In the genomic region with DNA sequence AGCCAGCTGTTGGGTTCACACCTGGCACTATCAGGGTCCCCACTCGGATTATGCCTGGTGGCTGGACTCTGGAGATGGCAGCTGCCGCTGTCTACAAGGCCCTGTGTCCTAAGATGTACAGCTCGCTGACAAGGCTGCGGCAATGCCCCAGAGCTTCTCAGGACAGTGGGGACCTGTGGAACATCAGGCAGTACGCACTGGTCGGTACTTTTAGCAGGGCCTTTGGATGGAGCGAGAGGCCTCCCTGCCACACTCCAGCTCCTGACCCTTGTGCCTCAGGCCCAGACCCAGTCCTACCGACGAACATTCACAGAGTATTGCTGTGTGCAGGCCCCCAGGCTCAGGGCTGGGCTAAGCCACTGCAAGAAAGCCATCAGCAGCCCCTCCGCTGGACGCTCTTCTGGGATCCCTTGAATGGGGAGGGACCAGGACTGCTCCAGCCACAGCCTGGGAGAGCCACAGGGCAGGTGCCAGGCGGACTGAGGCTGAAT, we compare ENCODE assay signal across 16 cellular contexts. TPM values are rescaled to one million over a fixed set of nuclear protein-coding genes. Genes with fewer than 3 reads are reported as not detected.
DNase-seq lines count a peak whose midpoint lies in the region; ATAC-seq and TF ChIP-seq lines count a peak whose summit lies in the region.
"Had no signal": no experiment of that assay in that cellular context is flagged by ENCODE, and none has a peak within 500 bp of the region (broad histone marks: within the 10 kb centered on the region; RNA-seq: fewer than 3 reads in every experiment).

No MANE protein-coding gene starts in this region.

- peaks cover 24% of the 10 kb centered on the region for H3K27me3 Mint-ChIP-seq in activated T-cell treated with anti-CD3 and anti-CD28 coated beads, Interleukin-2, amount 50 U/mL, for 24 hours
- H3K27me3 Mint-ChIP-seq in GM23338 (ENCODE audit: insufficient read depth, low read depth, poor library complexity) = peaks cover 15% of the 10 kb centered on the region

- H3K4me1 ChIP-seq in GM23338 (ENCODE audit: insufficient read depth) = no peaks in the 10 kb centered on the region
- H3K4me1 ChIP-seq in sigmoid colon = no peaks in the 10 kb centered on the region
- H3K4me1 ChIP-seq: ascending aorta, esophagus squamous epithelium, heart right ventricle, testis had no signal

- no peak overlapping the region for H3K27ac Mint-ChIP-seq in activated T-cell treated with anti-CD3 and anti-CD28 coated beads, Interleukin-2, amount 50 U/mL, for 24 hours
- H3K27ac Mint-ChIP-seq in GM23338 = no peak overlapping the region
- H3K27ac Mint-ChIP-seq: dendritic cell treated with granulocyte-macrophage colony-stimulating factor and Interleukin-4, amounts not matched to agents 40 ng/mL and 50 ng/mL, for 4 days; T-helper 1 cell treated with Interleukin-12 subunit alpha and Interleukin-12 subunit beta and Interleukin-4 antibody, amounts not matched to agents 30 μg/mL and 1 μg/mL, for 36 hours had no signal

- no peaks in the 10 kb centered on the region for H3K9me3 Mint-ChIP-seq in activated T-cell treated with anti-CD3 and anti-CD28 coated beads, Interleukin-2, amount 50 U/mL, for 24 hours
- H3K9me3 Mint-ChIP-seq in GM23338 = no peaks in the 10 kb centered on the region
- H3K9me3 Mint-ChIP-seq: dendritic cell treated with granulocyte-macrophage colony-stimulating factor and Interleukin-4, amounts not matched to agents 40 ng/mL and 50 ng/mL, for 4 days; T-helper 1 cell treated with Interleukin-12 subunit alpha and Interleukin-12 subunit beta and Interleukin-4 antibody, amounts not matched to agents 30 μg/mL and 1 μg/mL, for 36 hours had no signal

- H3K36me3 ChIP-seq in GM23338 (ENCODE audit: insufficient read depth) = no peaks in the 10 kb centered on the region
- no peaks in the 10 kb centered on the region for H3K36me3 ChIP-seq in sigmoid colon
- H3K36me3 ChIP-seq: ascending aorta, esophagus squamous epithelium, heart right ventricle had no signal

- H2AFZ ChIP-seq in GM23338 = no peak overlapping the region

- peak; percentile 9 for DNase-seq in activated T-cell treated with anti-CD3 and anti-CD28 coated beads, Interleukin-2, amount 50 U/mL, for 24 hours
- no peak for DNase-seq in activated T-cell treated with anti-CD3 and anti-CD28 coated beads, Interleukin-2, amount 50 U/mL, for 1 hour
- DNase-seq in GM23338 (ENCODE audit: low spot score) (no peak), coronary artery (ENCODE audit: low spot score) (peak; percentile 56), sigmoid colon (peak; percentile 41), OCI-M2 (lab: John Stamatoyannopoulos, UW; ENCODE audit: unreplicated experiment) (no peak), activated gamma-delta T cell (lab: John Stamatoyannopoulos, UW) (no peak), HT-29 (ENCODE audit: low spot score) (no peak)
- DNase-seq: esophagus squamous epithelium, NCI-H187 treated with DMSO at 0.1 percent for 48 hours had no signal

- H4K20me1 ChIP-seq in GM23338 (replicated peaks; ENCODE audit: insufficient read depth) = no peaks in the 10 kb centered on the region

- H3K4me3 Mint-ChIP-seq in activated T-cell treated with anti-CD3 and anti-CD28 coated beads, Interleukin-2, amount 50 U/mL, for 24 hours = no peak overlapping the region
- no peak overlapping the region for H3K4me3 Mint-ChIP-seq in GM23338
- H3K4me3 Mint-ChIP-seq: dendritic cell treated with granulocyte-macrophage colony-stimulating factor and Interleukin-4, amounts not matched to agents 40 ng/mL and 50 ng/mL, for 4 days; T-helper 1 cell treated with Interleukin-12 subunit alpha and Interleukin-12 subunit beta and Interleukin-4 antibody, amounts not matched to agents 30 μg/mL and 1 μg/mL, for 36 hours had no signal

- no peaks in the 10 kb centered on the region for H3K9me3 ChIP-seq in sigmoid colon
- H3K9me3 ChIP-seq: ascending aorta, esophagus squamous epithelium, testis had no signal

- H3K4me3 ChIP-seq in GM23338 (no peak overlapping the region), coronary artery (no peak overlapping the region), sigmoid colon (no peak overlapping the region)
- H3K4me3 ChIP-seq: ascending aorta, esophagus squamous epithelium, heart right ventricle, testis had no signal

- H3K27ac ChIP-seq in GM23338 (ENCODE audit: low read depth) (no peak overlapping the region), coronary artery (no peak overlapping the region), sigmoid colon (no peak overlapping the region)
- H3K27ac ChIP-seq: ascending aorta, esophagus squamous epithelium, heart right ventricle, testis had no signal

- intact Hi-C loops in sigmoid colon (cut with DNase I) = loop anchor here (10.0 kb wide), 1 partner anchor 313 kb away; no protein-coding TSS in a partner anchor

- 81 to 90% methylated on average over 12 of the region's 12 CpGs for WGBS in sigmoid colon, 2 donors

- no peak for TF ChIP-seq EP300 in sigmoid colon (IDR thresholded peaks at IDR 0.05)

- H3K27me3 ChIP-seq in GM23338 (ENCODE audit: insufficient read depth) (no peaks in the 10 kb centered on the region), sigmoid colon (peaks cover 0 to 45% (median 8%) of the 10 kb centered on the region in 3 donors)
- H3K27me3 ChIP-seq: ascending aorta, testis had no signal

- no peak for TF ChIP-seq CTCF in GM23338 (conservative IDR thresholded peaks at IDR 0.05; ENCODE audit: low read depth in 2 of 2)
- TF ChIP-seq CTCF in coronary artery (IDR thresholded peaks at IDR 0.05) = no peak
- no peak for TF ChIP-seq CTCF in sigmoid colon (IDR thresholded peaks at IDR 0.05)

- no peaks in the 10 kb centered on the region for H3K9me2 ChIP-seq in GM23338 (ENCODE audit: insufficient read depth)

- no peaks in the 10 kb centered on the region for H3K36me3 Mint-ChIP-seq in activated T-cell treated with anti-CD3 and anti-CD28 coated beads, Interleukin-2, amount 50 U/mL, for 24 hours (ENCODE audit: low read depth)
- no peaks in the 10 kb centered on the region for H3K36me3 Mint-ChIP-seq in GM23338 (ENCODE audit: low read depth)

- H3K4me2 ChIP-seq in GM23338 = no peak overlapping the region

- no peaks in the 10 kb centered on the region for H3K79me2 ChIP-seq in GM23338 (replicated peaks; ENCODE audit: insufficient read depth)

- peak; percentile 16; the same call in 2 of the 3 replicates for ATAC-seq in GM23338

- TF ChIP-seq POLR2A in sigmoid colon (IDR thresholded peaks at IDR 0.05) = no peak

- H3K4me1 Mint-ChIP-seq in activated T-cell treated with anti-CD3 and anti-CD28 coated beads, Interleukin-2, amount 50 U/mL, for 24 hours (ENCODE audit: low read depth) = peaks cover 2% of the 10 kb centered on the region
- H3K4me1 Mint-ChIP-seq in GM23338 = no peaks in the 10 kb centered on the region

- H3F3A ChIP-seq in GM23338 (replicated peaks; ENCODE audit: low read depth) = no peaks in the 10 kb centered on the region

TF ChIP-seq in GM23338, 12 proteins besides CTCF, POLR2A, EP300 and RAD21 (continues in another document):
- TF ChIP-seq, protein P1, sequence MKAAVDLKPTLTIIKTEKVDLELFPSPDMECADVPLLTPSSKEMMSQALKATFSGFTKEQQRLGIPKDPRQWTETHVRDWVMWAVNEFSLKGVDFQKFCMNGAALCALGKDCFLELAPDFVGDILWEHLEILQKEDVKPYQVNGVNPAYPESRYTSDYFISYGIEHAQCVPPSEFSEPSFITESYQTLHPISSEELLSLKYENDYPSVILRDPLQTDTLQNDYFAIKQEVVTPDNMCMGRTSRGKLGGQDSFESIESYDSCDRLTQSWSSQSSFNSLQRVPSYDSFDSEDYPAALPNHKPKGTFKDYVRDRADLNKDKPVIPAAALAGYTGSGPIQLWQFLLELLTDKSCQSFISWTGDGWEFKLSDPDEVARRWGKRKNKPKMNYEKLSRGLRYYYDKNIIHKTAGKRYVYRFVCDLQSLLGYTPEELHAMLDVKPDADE (IDR thresholded peaks at IDR 0.05) = no peak
- TF ChIP-seq EZH2phosphoT487 (IDR thresholded peaks at IDR 0.05; ENCODE audit: unreplicated experiment) (no peak), POLR2AphosphoS5 (IDR thresholded peaks at IDR 0.05; ENCODE audit: low read depth) (no peak), NANOG (IDR thresholded peaks at IDR 0.05; ENCODE audit: borderline replicate concordance) (no peak), STAT1 (IDR thresholded peaks at IDR 0.05; ENCODE audit: unreplicated experiment) (no peak), CREB1 (CRISPR knock-in tag; IDR thresholded peaks at IDR 0.05; ENCODE audit: low read depth) (no peak), ZNF114 (CRISPR knock-in tag; IDR thresholded peaks at IDR 0.05) (no peak)

RNA-seq across cellular contexts. Expression of a gene that starts 45.7 kb away (rescaled TPM):
- total RNA-seq in GM23338 (2014; rRNA removed; shearing (Covaris generic)) = 0.69 TPM in 1 of 2 replicates, not detected in the other
- polyA plus RNA-seq in GM23338 (2016; fragmentation: Nextera tagmentation; extraction: Ambion mirVana) (0.23 TPM in 1 of 2 replicates, not detected in the other), sigmoid colon (not detected)
- 1 to 10 TPM in 2 of 4 donors, not detected in 2; 1.1 to 1.7 TPM for total RNA-seq in sigmoid colon
- not detected in 2 replicates for total RNA-seq in HT-29 (2014; rRNA removed; shearing (Covaris generic))
- total RNA-seq: ascending aorta, pulmonary artery endothelial cell had no signal
- polyA plus RNA-seq: heart right ventricle had no signal

Comparison
In these comparisons a context has a peak if more than half of its experiments do, and no peak if none do; other contexts are left out.
1. DNase-seq: peak in activated T-cell treated with anti-CD3 and anti-CD28 coated beads, Interleukin-2, amount 50 U/mL, for 24 hours (single experiment), coronary artery (single experiment) and sigmoid colon (single experiment); none in activated T-cell treated with anti-CD3 and anti-CD28 coated beads, Interleukin-2, amount 50 U/mL, for 1 hour (single experiment), GM23338 (single experiment), OCI-M2 (single experiment), activated gamma-delta T cell (single experiment) and HT-29 (single experiment).